14 cellular contexts compared by ENCODE assay signal in the genomic region with DNA sequence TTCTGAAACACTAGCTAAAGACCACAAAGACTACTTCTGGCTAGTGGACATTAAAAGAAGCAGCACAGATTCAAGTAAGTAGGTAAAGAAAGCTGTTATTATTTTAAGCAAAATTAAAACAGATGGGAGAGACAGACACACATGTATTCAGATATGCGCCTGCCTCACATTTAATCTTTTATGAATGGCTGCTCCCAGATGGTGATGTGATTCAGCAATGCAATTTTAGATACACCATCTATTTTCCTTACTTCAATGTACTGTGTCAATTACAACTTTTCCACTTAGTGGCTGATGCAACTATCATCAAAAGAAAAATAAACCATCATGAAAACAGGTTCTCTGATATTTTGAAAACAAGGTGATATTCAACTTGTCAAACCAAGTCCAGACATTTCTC.
"Had no signal": no experiment of that assay in that cellular context is flagged by ENCODE, and none has a peak within 500 bp of the region (broad histone marks: within the 10 kb centered on the region; RNA-seq: fewer than 3 reads in every experiment).

No MANE protein-coding gene starts in this region.

- H3K27me3 Mint-ChIP-seq: central memory CD8-positive, alpha-beta T cell had no signal

- DNase-seq: activated CD8-positive, alpha-beta memory T cell treated with anti-CD3 and anti-CD28 coated beads for 24 hours; activated effector memory CD4-positive, alpha-beta T cell treated with anti-CD3 and anti-CD28 coated beads, Interleukin-2, amount 50 U/mL, for 16 hours; activated T-cell treated with anti-CD3 and anti-CD28 coated beads for 4 hours; effector memory CD4-positive, alpha-beta T cell; heart left ventricle; mammary epithelial cell; stimulated activated CD4-positive, alpha-beta T cell treated with anti-CD3 and anti-CD28 coated beads, Interleukin-2, amount 100 ng/mL, for 48 hours; stimulated activated naive CD8-positive, alpha-beta T cell treated with anti-CD3 and anti-CD28 coated beads, Interleukin-15, Interleukin-2, amounts not matched to agents 100 U/mL and 50 U/mL, for 24 hours; testis; upper lobe of right lung had no signal

- ATAC-seq: activated CD4-positive, CD25-positive, alpha-beta regulatory T cell treated with anti-CD3 and anti-CD28 coated beads, Interleukin-2, amount 50 U/mL, for 24 hours; heart left ventricle; left lobe of liver; stimulated activated naive CD8-positive, alpha-beta T cell treated with anti-CD3 and anti-CD28 coated beads, Interleukin-15, Interleukin-2, amounts not matched to agents 100 U/mL and 50 U/mL, for 24 hours; upper lobe of right lung had no signal

- H3K4me3 Mint-ChIP-seq: central memory CD8-positive, alpha-beta T cell; T-helper 2 cell treated with Interferon-gamma antibody and Interleukin-4, amounts not matched to agents 5 μg/mL and 100 μg/mL, for 36 hours had no signal

- H3K27ac Mint-ChIP-seq: T-helper 2 cell treated with Interferon-gamma antibody and Interleukin-4, amounts not matched to agents 5 μg/mL and 100 μg/mL, for 36 hours had no signal
